Comparison of ENCODE assay signal across 1 cellular context in the genomic region with DNA sequence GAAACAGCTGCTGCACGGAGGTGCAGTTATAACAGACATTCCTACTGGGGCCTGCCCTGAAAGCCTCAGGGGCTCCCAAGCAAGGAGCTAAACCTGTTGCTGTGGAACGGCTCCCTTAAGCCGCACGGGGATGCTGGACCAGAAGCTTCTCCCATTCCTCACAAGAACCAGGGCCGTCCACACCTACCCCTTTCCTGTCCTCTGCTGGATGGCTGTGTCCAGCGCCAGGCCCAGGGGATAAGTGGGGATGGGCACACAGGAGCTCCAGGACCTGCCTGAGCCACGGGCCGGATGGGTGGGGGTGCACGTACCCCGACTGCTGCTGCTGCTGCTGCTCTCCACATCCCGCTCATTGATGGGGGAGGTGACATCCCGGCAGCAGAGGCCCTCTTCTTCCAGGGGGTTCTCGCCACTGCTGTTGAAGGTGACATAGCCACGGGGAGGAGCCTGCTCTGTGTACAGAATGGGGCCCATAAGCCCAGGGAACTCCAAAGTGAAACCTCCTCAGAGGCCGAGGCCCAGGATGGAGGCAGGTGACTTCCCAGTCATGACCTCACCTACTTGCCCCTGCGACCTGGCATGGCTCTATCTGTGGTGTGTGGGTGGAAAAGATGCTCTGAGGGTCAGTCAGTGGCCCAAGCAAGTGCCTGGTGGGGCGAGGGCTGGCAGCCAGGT.
TF ChIP-seq lines count a peak whose summit lies in the region.

No MANE protein-coding gene starts in this region.

TF ChIP-seq in SK-N-SH, 30 proteins besides CTCF, POLR2A, EP300 and RAD21:
- TF ChIP-seq JUND (IDR thresholded peaks at IDR 0.05) (no peak), YY1 (IDR thresholded peaks at IDR 0.05; ENCODE audit: low read depth) (no peak), MAX (IDR thresholded peaks at IDR 0.05; ENCODE audit: low read depth) (no peak), FOXJ3 (CRISPR knock-in tag; IDR thresholded peaks at IDR 0.05) (no peak), TCF12 (IDR thresholded peaks at IDR 0.05) (no peak), CHD2 (IDR thresholded peaks at IDR 0.05; ENCODE audit: low read length, partially characterized antibody) (no peak), RXRA (IDR thresholded peaks at IDR 0.05; ENCODE audit: borderline replicate concordance, low read depth) (no peak), TEAD4 (IDR thresholded peaks at IDR 0.05; ENCODE audit: borderline replicate concordance, insufficient read depth) (no peak), GATA2 (CRISPR knock-in tag; IDR thresholded peaks at IDR 0.05) (no peak), NRF1 (IDR thresholded peaks at IDR 0.05; ENCODE audit: low read depth, low read length) (no peak), EZH2phosphoT487 (IDR thresholded peaks at IDR 0.05; ENCODE audit: borderline replicate concordance, low read depth) (no peak), FOXM1 (IDR thresholded peaks at IDR 0.05; ENCODE audit: low read depth) (no peak), GABPA (IDR thresholded peaks at IDR 0.05; ENCODE audit: low read depth) (no peak)
- TF ChIP-seq, protein P1, sequence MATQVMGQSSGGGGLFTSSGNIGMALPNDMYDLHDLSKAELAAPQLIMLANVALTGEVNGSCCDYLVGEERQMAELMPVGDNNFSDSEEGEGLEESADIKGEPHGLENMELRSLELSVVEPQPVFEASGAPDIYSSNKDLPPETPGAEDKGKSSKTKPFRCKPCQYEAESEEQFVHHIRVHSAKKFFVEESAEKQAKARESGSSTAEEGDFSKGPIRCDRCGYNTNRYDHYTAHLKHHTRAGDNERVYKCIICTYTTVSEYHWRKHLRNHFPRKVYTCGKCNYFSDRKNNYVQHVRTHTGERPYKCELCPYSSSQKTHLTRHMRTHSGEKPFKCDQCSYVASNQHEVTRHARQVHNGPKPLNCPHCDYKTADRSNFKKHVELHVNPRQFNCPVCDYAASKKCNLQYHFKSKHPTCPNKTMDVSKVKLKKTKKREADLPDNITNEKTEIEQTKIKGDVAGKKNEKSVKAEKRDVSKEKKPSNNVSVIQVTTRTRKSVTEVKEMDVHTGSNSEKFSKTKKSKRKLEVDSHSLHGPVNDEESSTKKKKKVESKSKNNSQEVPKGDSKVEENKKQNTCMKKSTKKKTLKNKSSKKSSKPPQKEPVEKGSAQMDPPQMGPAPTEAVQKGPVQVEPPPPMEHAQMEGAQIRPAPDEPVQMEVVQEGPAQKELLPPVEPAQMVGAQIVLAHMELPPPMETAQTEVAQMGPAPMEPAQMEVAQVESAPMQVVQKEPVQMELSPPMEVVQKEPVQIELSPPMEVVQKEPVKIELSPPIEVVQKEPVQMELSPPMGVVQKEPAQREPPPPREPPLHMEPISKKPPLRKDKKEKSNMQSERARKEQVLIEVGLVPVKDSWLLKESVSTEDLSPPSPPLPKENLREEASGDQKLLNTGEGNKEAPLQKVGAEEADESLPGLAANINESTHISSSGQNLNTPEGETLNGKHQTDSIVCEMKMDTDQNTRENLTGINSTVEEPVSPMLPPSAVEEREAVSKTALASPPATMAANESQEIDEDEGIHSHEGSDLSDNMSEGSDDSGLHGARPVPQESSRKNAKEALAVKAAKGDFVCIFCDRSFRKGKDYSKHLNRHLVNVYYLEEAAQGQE (IDR thresholded peaks at IDR 0.05; ENCODE audit: low read depth, low read length): no peak
- TF ChIP-seq, protein P2, sequence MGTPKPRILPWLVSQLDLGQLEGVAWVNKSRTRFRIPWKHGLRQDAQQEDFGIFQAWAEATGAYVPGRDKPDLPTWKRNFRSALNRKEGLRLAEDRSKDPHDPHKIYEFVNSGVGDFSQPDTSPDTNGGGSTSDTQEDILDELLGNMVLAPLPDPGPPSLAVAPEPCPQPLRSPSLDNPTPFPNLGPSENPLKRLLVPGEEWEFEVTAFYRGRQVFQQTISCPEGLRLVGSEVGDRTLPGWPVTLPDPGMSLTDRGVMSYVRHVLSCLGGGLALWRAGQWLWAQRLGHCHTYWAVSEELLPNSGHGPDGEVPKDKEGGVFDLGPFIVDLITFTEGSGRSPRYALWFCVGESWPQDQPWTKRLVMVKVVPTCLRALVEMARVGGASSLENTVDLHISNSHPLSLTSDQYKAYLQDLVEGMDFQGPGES (IDR thresholded peaks at IDR 0.05; ENCODE audit: low read depth, low read length): no peak
- TF ChIP-seq, protein P3, sequence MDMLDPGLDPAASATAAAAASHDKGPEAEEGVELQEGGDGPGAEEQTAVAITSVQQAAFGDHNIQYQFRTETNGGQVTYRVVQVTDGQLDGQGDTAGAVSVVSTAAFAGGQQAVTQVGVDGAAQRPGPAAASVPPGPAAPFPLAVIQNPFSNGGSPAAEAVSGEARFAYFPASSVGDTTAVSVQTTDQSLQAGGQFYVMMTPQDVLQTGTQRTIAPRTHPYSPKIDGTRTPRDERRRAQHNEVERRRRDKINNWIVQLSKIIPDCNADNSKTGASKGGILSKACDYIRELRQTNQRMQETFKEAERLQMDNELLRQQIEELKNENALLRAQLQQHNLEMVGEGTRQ (IDR thresholded peaks at IDR 0.05; ENCODE audit: borderline replicate concordance, low read depth, low read length): no peak
